9 cellular contexts compared by ENCODE assay signal in genomic region chrX:153514259-153514658, GRCh38. TPM values are rescaled to one million over a fixed set of nuclear protein-coding genes. Genes with fewer than 3 reads are reported as not detected.
"Had no signal": no experiment of that assay in that cellular context is flagged by ENCODE, and none has a peak within 500 bp of the region (broad histone marks: within the 10 kb centered on the region; RNA-seq: fewer than 3 reads in every experiment).

No MANE protein-coding gene starts in this region.

- H3K4me3 ChIP-seq: K562 had no signal

- ATAC-seq: HepG2, K562 had no signal

- DNase-seq: KBM-7, KG1 had no signal

- H3K27ac Mint-ChIP-seq: IgD-negative memory B cell had no signal

- H3K27ac ChIP-seq: HL-60 had no signal

- H3K4me3 Mint-ChIP-seq: IgD-negative memory B cell had no signal

- FAIRE-seq: HepG2, HTR-8/SVneo, K562 had no signal

- H3K36me3 Mint-ChIP-seq: IgD-negative memory B cell had no signal

RNA-seq across cellular contexts. Expression of gene ATP2B3, which starts 3.2 kb away (rescaled TPM):
- total RNA-seq: HepG2, HT-29, HT1080, K562 had no signal
- polyA plus RNA-seq: HepG2, IgD-negative memory B cell had no signal

RNA-seq across cellular contexts. Expression of gene BGN, which starts 19.5 kb away (rescaled TPM):
- polyA plus RNA-seq: IgD-negative memory B cell, K562 had no signal
